Comparison of ENCODE assay signal across 8 cellular contexts in the genomic region with DNA sequence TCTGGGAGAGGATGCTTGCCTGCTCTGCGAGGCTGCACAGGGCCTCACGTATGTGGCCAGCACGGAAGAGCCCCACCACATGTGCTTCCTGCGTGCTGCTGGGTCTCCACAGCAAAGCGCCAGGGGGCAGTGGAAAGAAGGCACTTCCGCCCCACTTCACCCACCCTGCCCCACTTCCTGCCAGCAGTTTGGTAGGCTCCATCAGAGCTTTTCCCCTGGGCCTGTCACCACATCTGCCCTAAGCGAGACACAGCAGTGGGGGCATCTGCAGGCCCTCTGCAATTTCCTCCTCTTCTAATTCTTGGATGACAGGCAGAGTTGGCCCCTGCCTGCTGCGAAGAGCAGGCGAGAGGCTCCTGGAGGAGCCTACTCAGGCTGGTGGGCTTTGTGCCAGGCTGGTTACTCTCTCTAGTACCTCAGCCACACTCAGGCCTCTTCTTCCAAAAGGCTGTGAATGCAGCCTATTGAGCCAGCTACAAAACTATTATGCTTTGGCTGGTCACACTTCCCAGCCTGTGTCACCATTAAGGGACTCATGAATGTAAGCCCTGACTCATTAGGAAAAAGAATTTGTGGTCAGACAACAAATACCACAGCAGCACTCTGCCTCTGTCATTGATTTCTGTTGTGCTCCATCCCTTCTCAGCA. TPM values are rescaled to one million over a fixed set of nuclear protein-coding genes. Genes with fewer than 3 reads are reported as not detected.
DNase-seq lines count a peak whose midpoint lies in the region; ATAC-seq, FAIRE-seq and TF ChIP-seq lines count a peak whose summit lies in the region.

No MANE protein-coding gene starts in this region.

- H3K4me2 ChIP-seq in astrocyte (ENCODE audit: low read length), result no peak overlapping the region

- H3K27ac ChIP-seq in astrocyte (ENCODE audit: low read depth, low read length) (no peak overlapping the region), rectal smooth muscle tissue (ENCODE audit: low read depth, low read length) (no peak overlapping the region)

- no peaks in the 10 kb centered on the region for H3K9me3 ChIP-seq in BE2C
- H3K9me3 ChIP-seq in astrocyte (ENCODE audit: insufficient read depth, low read depth, low read length), result no peaks in the 10 kb centered on the region

- no peaks in the 10 kb centered on the region for H4K20me1 ChIP-seq in astrocyte (ENCODE audit: insufficient read depth, low read length)

- TF ChIP-seq CTCF in BE2C (IDR thresholded peaks at IDR 0.05; ENCODE audit: low read depth, low read length) (no peak; the same call in 1 of the 2 replicates), astrocyte (IDR thresholded peaks at IDR 0.05; ENCODE audit: insufficient read depth, low read depth, low read length) (no peak)

- no peaks in the 10 kb centered on the region for H3K79me2 ChIP-seq in astrocyte (ENCODE audit: insufficient read depth, low read length)

- no peak for FAIRE-seq in astrocyte (lab: Jason Lieb, UNC)

- H3K4me3 Mint-ChIP-seq in astrocyte (ENCODE audit: unreplicated experiment), result no peak overlapping the region

- ATAC-seq in HG03175 (IDR thresholded peaks at IDR 0.05; ENCODE audit: unreplicated experiment), result peak; percentile 78

- no peak overlapping the region for H2AFZ ChIP-seq in astrocyte (ENCODE audit: low read depth, low read length)

- no peaks in the 10 kb centered on the region; the same call in 1 of the 2 replicates for H3K27me3 ChIP-seq in BE2C
- no peaks in the 10 kb centered on the region for H3K27me3 ChIP-seq in astrocyte (ENCODE audit: insufficient read depth, low read length)
- no peaks in the 10 kb centered on the region for H3K27me3 ChIP-seq in rectal smooth muscle tissue (ENCODE audit: control insufficient read depth, insufficient read depth, low read length)

- DNase-seq in BE2C, result peak; percentile 23
- DNase-seq in T-helper 2 cell, result peak; percentile 49 to 99 (median 74)
- peak; percentile 6 for DNase-seq in astrocyte (ENCODE audit: low read depth)
- no peak for DNase-seq in NCI-H146 (lab: John Stamatoyannopoulos, UW)
- DNase-seq in iPS-NIHi11 (ENCODE audit: low spot score), result no peak

- H3K9ac ChIP-seq in astrocyte (ENCODE audit: low read length) (no peak overlapping the region), rectal smooth muscle tissue (ENCODE audit: low read length) (no peak overlapping the region)

- peak overlapping the region; percentile 56 for H3K27ac Mint-ChIP-seq in astrocyte (ENCODE audit: unreplicated experiment)

- no peaks in the 10 kb centered on the region for H3K4me1 ChIP-seq in BE2C
- peaks cover 3% of the 10 kb centered on the region for H3K4me1 ChIP-seq in astrocyte (ENCODE audit: insufficient read depth, low read length)
- no peaks in the 10 kb centered on the region for H3K4me1 ChIP-seq in rectal smooth muscle tissue (ENCODE audit: control insufficient read depth, insufficient read depth, low read length)

- peaks cover 3% of the 10 kb centered on the region for H3K4me1 Mint-ChIP-seq in astrocyte (ENCODE audit: low read depth, unreplicated experiment)

- H3K36me3 ChIP-seq in BE2C (no peaks in the 10 kb centered on the region), astrocyte (ENCODE audit: insufficient read depth, low read length) (no peaks in the 10 kb centered on the region), rectal smooth muscle tissue (ENCODE audit: control insufficient read depth, insufficient read depth, low read length) (no peaks in the 10 kb centered on the region)

- TF ChIP-seq POLR2A in GM19099 (IDR thresholded peaks at IDR 0.05; ENCODE audit: extremely low read depth, insufficient read length, low read depth), result peak; percentile 58

- H3K4me3 ChIP-seq in BE2C (ENCODE audit: low read depth, low read length) (no peak overlapping the region), astrocyte (ENCODE audit: insufficient read depth, low read depth, low read length) (no peak overlapping the region), rectal smooth muscle tissue (ENCODE audit: low read length) (peak overlapping the region; percentile 8)

- no peaks in the 10 kb centered on the region for H3K36me3 Mint-ChIP-seq in astrocyte (ENCODE audit: low read depth, unreplicated experiment)

- peaks cover 38% of the 10 kb centered on the region for H3K27me3 Mint-ChIP-seq in astrocyte (ENCODE audit: low read depth, unreplicated experiment)

- no peaks in the 10 kb centered on the region for H3K9me3 Mint-ChIP-seq in astrocyte (ENCODE audit: unreplicated experiment)

RNA-seq across cellular contexts. Expression of a gene that starts 25.0 kb away (rescaled TPM):
- polyA plus RNA-seq in BE2C (2012; ENCODE audit: insufficient read depth, insufficient read length, low read depth), result not detected
- not detected in 2 replicates for total RNA-seq in astrocyte

RNA-seq across cellular contexts. Expression of a gene that starts 41.7 kb away (rescaled TPM):
- 0.25 TPM for polyA plus RNA-seq in BE2C (2012; ENCODE audit: insufficient read depth, insufficient read length, low read depth)
- not detected in 2 replicates for total RNA-seq in astrocyte

RNA-seq across cellular contexts. Expression of a gene that starts 47.3 kb away (rescaled TPM):
- not detected for polyA plus RNA-seq in BE2C (2012; ENCODE audit: insufficient read depth, insufficient read length, low read depth)
- total RNA-seq in astrocyte, result not detected in 2 replicates

Comparison
In these comparisons a context has a peak if more than half of its experiments do, and no peak if none do; other contexts are left out.
1. DNase-seq: peak in BE2C (single experiment), T-helper 2 cell (5 of 5) and astrocyte (single experiment); none in NCI-H146 (single experiment) and iPS-NIHi11 (single experiment).